Comparison of ENCODE assay signal across 1 cellular context in the genomic region with DNA sequence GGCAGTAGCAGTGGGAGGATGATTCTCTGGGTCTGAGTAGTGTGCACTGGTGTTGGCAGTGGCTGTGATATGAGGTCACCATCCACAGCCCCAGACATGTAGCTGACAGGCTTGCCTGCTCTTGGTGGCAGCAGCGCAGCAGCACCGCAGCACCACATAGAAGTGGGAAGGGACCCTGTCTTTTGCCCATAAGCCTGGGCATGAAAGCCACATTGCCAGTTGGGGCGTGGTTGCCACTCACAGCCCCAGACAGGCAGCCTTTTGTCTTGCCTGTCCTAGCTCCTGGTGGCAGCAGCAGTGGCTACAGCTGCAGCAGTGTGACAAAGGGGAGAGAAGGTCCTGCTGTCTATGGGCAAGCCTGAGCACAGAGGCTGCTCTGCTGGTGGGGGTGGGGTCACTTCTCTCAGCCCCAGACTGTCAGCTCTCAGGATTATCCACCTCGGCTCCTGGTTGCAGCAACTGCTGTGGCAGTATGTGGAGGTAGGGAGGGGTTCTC.
A peak's percentile ranks its signal among the peaks of the same experiment; 100 is the strongest.
TF ChIP-seq lines count a peak whose summit lies in the region.

No MANE protein-coding gene starts in this region.

TF ChIP-seq in HepG2, 621 proteins besides CTCF, POLR2A, EP300 and RAD21 (continued from another document):
- TF ChIP-seq, protein P1, sequence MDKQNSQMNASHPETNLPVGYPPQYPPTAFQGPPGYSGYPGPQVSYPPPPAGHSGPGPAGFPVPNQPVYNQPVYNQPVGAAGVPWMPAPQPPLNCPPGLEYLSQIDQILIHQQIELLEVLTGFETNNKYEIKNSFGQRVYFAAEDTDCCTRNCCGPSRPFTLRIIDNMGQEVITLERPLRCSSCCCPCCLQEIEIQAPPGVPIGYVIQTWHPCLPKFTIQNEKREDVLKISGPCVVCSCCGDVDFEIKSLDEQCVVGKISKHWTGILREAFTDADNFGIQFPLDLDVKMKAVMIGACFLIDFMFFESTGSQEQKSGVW (CRISPR knock-in tag; IDR thresholded peaks at IDR 0.05; ENCODE audit: borderline replicate concordance): no peak
- TF ChIP-seq SP140L (CRISPR knock-in tag; IDR thresholded peaks at IDR 0.05; ENCODE audit: borderline replicate concordance) (no peak), ZNF274 (CRISPR knock-in tag; IDR thresholded peaks at IDR 0.05) (0 out of 2 replicates have a peak, but pooled peaks have one; percentile 55), ZC3H4 (CRISPR knock-in tag; IDR thresholded peaks at IDR 0.05; ENCODE audit: borderline replicate concordance) (no peak), HNF4A (CRISPR knock-in tag; IDR thresholded peaks at IDR 0.05) (no peak), ARID2 (CRISPR knock-in tag; IDR thresholded peaks at IDR 0.05; ENCODE audit: borderline replicate concordance) (no peak), ZNF431 (CRISPR knock-in tag; IDR thresholded peaks at IDR 0.05; ENCODE audit: borderline replicate concordance, low read depth) (no peak), RFXANK (CRISPR knock-in tag; IDR thresholded peaks at IDR 0.05) (no peak), EED (CRISPR knock-in tag; IDR thresholded peaks at IDR 0.05) (peak; percentile 65; the same call in 1 of the 2 replicates), DR1 (CRISPR knock-in tag; IDR thresholded peaks at IDR 0.05) (no peak), CHCHD3 (CRISPR knock-in tag; IDR thresholded peaks at IDR 0.05) (no peak), ZNF7 (CRISPR knock-in tag; IDR thresholded peaks at IDR 0.05) (no peak), TRIM24 (CRISPR knock-in tag; IDR thresholded peaks at IDR 0.05) (no peak), ZNF558 (CRISPR knock-in tag; IDR thresholded peaks at IDR 0.05; ENCODE audit: borderline replicate concordance) (no peak), HNRNPL (IDR thresholded peaks at IDR 0.05; ENCODE audit: low read depth, low read length) (peak; percentile 77), ZNF354B (CRISPR knock-in tag; IDR thresholded peaks at IDR 0.05) (no peak)
- TF ChIP-seq, protein P2, sequence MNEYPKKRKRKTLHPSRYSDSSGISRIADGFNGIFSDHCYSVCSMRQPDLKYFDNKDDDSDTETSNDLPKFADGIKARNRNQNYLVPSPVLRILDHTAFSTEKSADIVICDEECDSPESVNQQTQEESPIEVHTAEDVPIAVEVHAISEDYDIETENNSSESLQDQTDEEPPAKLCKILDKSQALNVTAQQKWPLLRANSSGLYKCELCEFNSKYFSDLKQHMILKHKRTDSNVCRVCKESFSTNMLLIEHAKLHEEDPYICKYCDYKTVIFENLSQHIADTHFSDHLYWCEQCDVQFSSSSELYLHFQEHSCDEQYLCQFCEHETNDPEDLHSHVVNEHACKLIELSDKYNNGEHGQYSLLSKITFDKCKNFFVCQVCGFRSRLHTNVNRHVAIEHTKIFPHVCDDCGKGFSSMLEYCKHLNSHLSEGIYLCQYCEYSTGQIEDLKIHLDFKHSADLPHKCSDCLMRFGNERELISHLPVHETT (CRISPR knock-in tag; conservative IDR thresholded peaks at IDR 0.05): no peak
- TF ChIP-seq, protein P3, sequence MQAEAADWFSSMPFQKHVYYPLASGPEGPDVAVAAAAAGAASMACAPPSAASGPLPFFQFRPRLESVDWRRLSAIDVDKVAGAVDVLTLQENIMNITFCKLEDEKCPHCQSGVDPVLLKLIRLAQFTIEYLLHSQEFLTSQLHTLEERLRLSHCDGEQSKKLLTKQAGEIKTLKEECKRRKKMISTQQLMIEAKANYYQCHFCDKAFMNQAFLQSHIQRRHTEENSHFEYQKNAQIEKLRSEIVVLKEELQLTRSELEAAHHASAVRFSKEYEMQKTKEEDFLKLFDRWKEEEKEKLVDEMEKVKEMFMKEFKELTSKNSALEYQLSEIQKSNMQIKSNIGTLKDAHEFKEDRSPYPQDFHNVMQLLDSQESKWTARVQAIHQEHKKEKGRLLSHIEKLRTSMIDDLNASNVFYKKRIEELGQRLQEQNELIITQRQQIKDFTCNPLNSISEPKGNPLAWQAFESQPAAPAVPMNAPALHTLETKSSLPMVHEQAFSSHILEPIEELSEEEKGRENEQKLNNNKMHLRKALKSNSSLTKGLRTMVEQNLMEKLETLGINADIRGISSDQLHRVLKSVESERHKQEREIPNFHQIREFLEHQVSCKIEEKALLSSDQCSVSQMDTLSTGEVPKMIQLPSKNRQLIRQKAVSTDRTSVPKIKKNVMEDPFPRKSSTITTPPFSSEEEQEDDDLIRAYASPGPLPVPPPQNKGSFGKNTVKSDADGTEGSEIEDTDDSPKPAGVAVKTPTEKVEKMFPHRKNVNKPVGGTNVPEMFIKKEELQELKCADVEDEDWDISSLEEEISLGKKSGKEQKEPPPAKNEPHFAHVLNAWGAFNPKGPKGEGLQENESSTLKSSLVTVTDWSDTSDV (CRISPR knock-in tag; IDR thresholded peaks at IDR 0.05): 0 out of 2 replicates have a peak, but pooled peaks have one; percentile 32
